1 cellular context compared by ENCODE assay signal in genomic region chr21:41681939-41682718, GRCh38.
TF ChIP-seq lines count a peak whose summit lies in the region.

No MANE protein-coding gene starts in this region.

TF ChIP-seq in A549, 52 proteins besides CTCF, POLR2A, EP300 and RAD21:
- TF ChIP-seq, protein P1, sequence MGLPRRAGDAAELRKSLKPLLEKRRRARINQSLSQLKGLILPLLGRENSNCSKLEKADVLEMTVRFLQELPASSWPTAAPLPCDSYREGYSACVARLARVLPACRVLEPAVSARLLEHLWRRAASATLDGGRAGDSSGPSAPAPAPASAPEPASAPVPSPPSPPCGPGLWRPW (IDR thresholded peaks at IDR 0.05), result no peak
- TF ChIP-seq BHLHE40 (IDR thresholded peaks at IDR 0.05; ENCODE audit: low read depth, low read length), result no peak
- TF ChIP-seq, protein P2, sequence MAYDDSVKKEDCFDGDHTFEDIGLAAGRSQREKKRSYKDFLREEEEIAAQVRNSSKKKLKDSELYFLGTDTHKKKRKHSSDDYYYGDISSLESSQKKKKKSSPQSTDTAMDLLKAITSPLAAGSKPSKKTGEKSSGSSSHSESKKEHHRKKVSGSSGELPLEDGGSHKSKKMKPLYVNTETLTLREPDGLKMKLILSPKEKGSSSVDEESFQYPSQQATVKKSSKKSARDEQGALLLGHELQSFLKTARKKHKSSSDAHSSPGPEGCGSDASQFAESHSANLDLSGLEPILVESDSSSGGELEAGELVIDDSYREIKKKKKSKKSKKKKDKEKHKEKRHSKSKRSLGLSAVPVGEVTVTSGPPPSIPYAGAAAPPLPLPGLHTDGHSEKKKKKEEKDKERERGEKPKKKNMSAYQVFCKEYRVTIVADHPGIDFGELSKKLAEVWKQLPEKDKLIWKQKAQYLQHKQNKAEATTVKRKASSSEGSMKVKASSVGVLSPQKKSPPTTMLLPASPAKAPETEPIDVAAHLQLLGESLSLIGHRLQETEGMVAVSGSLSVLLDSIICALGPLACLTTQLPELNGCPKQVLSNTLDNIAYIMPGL (CRISPR knock-in tag; IDR thresholded peaks at IDR 0.05; ENCODE audit: borderline replicate concordance), result no peak
- no peak for TF ChIP-seq HOXA7 (CRISPR knock-in tag; IDR thresholded peaks at IDR 0.05)
- TF ChIP-seq ZC3H11A (IDR thresholded peaks at IDR 0.05), result no peak
- no peak for TF ChIP-seq NFE2L2 (conservative IDR thresholded peaks at IDR 0.05; ENCODE audit: low read length)
- TF ChIP-seq MAFK (IDR thresholded peaks at IDR 0.05; ENCODE audit: partially characterized antibody), result no peak
